In genomic region chr17:13002761-13003453, GRCh38 we compare ENCODE assay signal across 8 cellular contexts. TPM values are rescaled to one million over a fixed set of nuclear protein-coding genes. Genes with fewer than 3 reads are reported as not detected.
A peak's percentile ranks its signal among the peaks of the same experiment; 100 is the strongest.
DNase-seq lines count a peak whose midpoint lies in the region; ATAC-seq and TF ChIP-seq lines count a peak whose summit lies in the region.

No MANE protein-coding gene starts in this region.

- H3K4me2 ChIP-seq in OCI-LY1 (ENCODE audit: low read length), result no peak overlapping the region
- H3K4me2 ChIP-seq in osteoblast (ENCODE audit: insufficient read depth, low read length), result no peak overlapping the region

- no peak for ATAC-seq in GM21447 (IDR thresholded peaks at IDR 0.05; ENCODE audit: unreplicated experiment)
- ATAC-seq in HG03175 (IDR thresholded peaks at IDR 0.05; ENCODE audit: unreplicated experiment), result no peak

- no peaks in the 10 kb centered on the region for H3F3A ChIP-seq in OCI-LY1 (ENCODE audit: insufficient read depth, low read length)

- H2AFZ ChIP-seq in OCI-LY1 (ENCODE audit: low read length), result no peak overlapping the region
- H2AFZ ChIP-seq in osteoblast (ENCODE audit: low read length), result no peak overlapping the region

- H4K20me1 ChIP-seq in OCI-LY1 (ENCODE audit: insufficient read depth, low read length), result no peaks in the 10 kb centered on the region
- peaks cover 3% of the 10 kb centered on the region for H4K20me1 ChIP-seq in osteoblast (ENCODE audit: insufficient read depth, low read length)

- H3K4me3 ChIP-seq in OCI-LY1 (ENCODE audit: low read depth, low read length, poor library complexity, severe bottlenecking) (no peak overlapping the region), osteoblast (ENCODE audit: insufficient read depth, low read length) (no peak overlapping the region)

- H3K79me2 ChIP-seq in OCI-LY1 (ENCODE audit: insufficient read depth, low read length), result no peaks in the 10 kb centered on the region
- no peaks in the 10 kb centered on the region for H3K79me2 ChIP-seq in osteoblast (ENCODE audit: insufficient read depth, low read length)

- DNase-seq in COLO668 (lab: John Stamatoyannopoulos, UW; ENCODE audit: unreplicated experiment) (peak; percentile 63), HCEC 1CT (peak; percentile 55), germinal center (ENCODE audit: low spot score) (peak; percentile 70), osteoblast (ENCODE audit: insufficient read length, low spot score, missing footprints) (peak; percentile 91)
- DNase-seq in activated naive CD4-positive, alpha-beta T cell (lab: John Stamatoyannopoulos, UW), result peak in 3 of 4 experiments; percentile 17 to 42 (median 21)

- peaks cover 85% of the 10 kb centered on the region for H3K36me3 ChIP-seq in OCI-LY1 (ENCODE audit: insufficient read depth, low read length)
- peaks cover 84% of the 10 kb centered on the region for H3K36me3 ChIP-seq in osteoblast (ENCODE audit: insufficient read depth, low read length)

- H3K9me2 ChIP-seq in OCI-LY1 (ENCODE audit: low read depth, low read length), result no peaks in the 10 kb centered on the region

- H3K9ac ChIP-seq in OCI-LY1 (ENCODE audit: low read length), result no peak overlapping the region

- H3K27me3 ChIP-seq in OCI-LY1 (ENCODE audit: insufficient read depth, low read length) (no peaks in the 10 kb centered on the region), osteoblast (ENCODE audit: insufficient read depth, low read length) (no peaks in the 10 kb centered on the region)

- H3K9me3 ChIP-seq in OCI-LY1 (ENCODE audit: low read length) (no peaks in the 10 kb centered on the region), osteoblast (ENCODE audit: low read depth, low read length) (no peaks in the 10 kb centered on the region)

- H3K27ac ChIP-seq in OCI-LY1 (ENCODE audit: low read depth, low read length, poor library complexity, severe bottlenecking) (no peak overlapping the region), osteoblast (ENCODE audit: low read depth, low read length) (no peak overlapping the region)

- H3K4me1 ChIP-seq in OCI-LY1 (ENCODE audit: insufficient read depth, low read length, severe bottlenecking), result no peaks in the 10 kb centered on the region
- H3K4me1 ChIP-seq in osteoblast (ENCODE audit: insufficient read depth, low read length), result no peaks in the 10 kb centered on the region

- TF ChIP-seq CTCF in OCI-LY1 (IDR thresholded peaks at IDR 0.05; ENCODE audit: low read length) (peak; percentile 95), osteoblast (IDR thresholded peaks at IDR 0.05; ENCODE audit: extremely low read depth, low read depth, low read length) (peak; percentile 82)

RNA-seq across cellular contexts. Expression of gene ELAC2, which starts 14.9 kb away (rescaled TPM):
- 41.6 and 43.9 TPM in 2 replicates for total RNA-seq in osteoblast

Comparison
In these comparisons a context has a peak if more than half of its experiments do, and no peak if none do; other contexts are left out.
1. DNase-seq: peak in every context shown above with its lines; median percentile 91 in osteoblast; 70 in germinal center; 63 in COLO668; 55 in HCEC 1CT; 21 in activated naive CD4-positive, alpha-beta T cell.